ENCODE assay signal across 18 cellular contexts in genomic region chr12:65217127-65217526, GRCh38.
"Had no signal": no experiment of that assay in that cellular context is flagged by ENCODE, and none has a peak within 500 bp of the region (broad histone marks: within the 10 kb centered on the region; RNA-seq: fewer than 3 reads in every experiment).

No MANE protein-coding gene starts in this region.

- H3K9ac ChIP-seq: neural progenitor cell had no signal

- H3K4me3 ChIP-seq: colonic mucosa, gastrocnemius medialis, lung, mucosa of descending colon, neural progenitor cell, thoracic aorta, upper lobe of right lung had no signal

- H3K27me3 Mint-ChIP-seq: central memory CD8-positive, alpha-beta T cell; naive B cell; progenitor cell of endocrine pancreas; stimulated activated naive B cell treated with anti-CD40 and anti-IgM and Interleukin-4, amounts not matched to agents 10 μg/mL and 1 μg/mL and 100 μg/mL, for 72 hours; T-helper 17 cell had no signal

- H3K27ac ChIP-seq: brain microvascular endothelial cell, colonic mucosa, gastrocnemius medialis, neural progenitor cell, thoracic aorta, upper lobe of right lung, WERI-Rb-1 had no signal

- H3K4me2 ChIP-seq: neural progenitor cell had no signal

- H3K4me1 ChIP-seq: colonic mucosa, gastrocnemius medialis, neural progenitor cell, upper lobe of right lung had no signal

- H2AFZ ChIP-seq: neural progenitor cell had no signal

- H3K27me3 ChIP-seq: brain microvascular endothelial cell, colonic mucosa, gastrocnemius medialis, neural progenitor cell, upper lobe of right lung had no signal

- ATAC-seq: gastrocnemius medialis; mucosa of descending colon; stimulated activated naive B cell treated with anti-CD40 and anti-IgM and Interleukin-4, amounts not matched to agents 10 μg/mL and 1 μg/mL and 100 μg/mL, for 72 hours; T-helper 17 cell; upper lobe of right lung had no signal

- H3K36me3 ChIP-seq: neural progenitor cell had no signal

- H3K4me3 Mint-ChIP-seq: central memory CD8-positive, alpha-beta T cell; naive B cell; neural progenitor cell; stimulated activated naive B cell treated with anti-CD40 and anti-IgM and Interleukin-4, amounts not matched to agents 10 μg/mL and 1 μg/mL and 100 μg/mL, for 72 hours; T-helper 17 cell had no signal

- H3K9me3 Mint-ChIP-seq: central memory CD8-positive, alpha-beta T cell had no signal

- H3K4me1 Mint-ChIP-seq: neural progenitor cell had no signal

- H3K27ac Mint-ChIP-seq: neural progenitor cell; progenitor cell of endocrine pancreas; stimulated activated naive B cell treated with anti-CD40 and anti-IgM and Interleukin-4, amounts not matched to agents 10 μg/mL and 1 μg/mL and 100 μg/mL, for 72 hours; T-helper 17 cell had no signal

- DNase-seq: activated CD4-positive, alpha-beta T cell treated with anti-CD3 and anti-CD28 coated beads, Interleukin-2, amount 50 U/mL, for 4 hours; activated naive CD4-positive, alpha-beta T cell treated with Interleukin-2 at 50 U/mL for 16 hours; aorta; brain microvascular endothelial cell; colonic mucosa; gastrocnemius medialis; head of caudate nucleus; mucosa of descending colon; naive B cell; stimulated activated naive B cell treated with anti-CD40 and anti-IgM and Interleukin-4, amounts not matched to agents 10 μg/mL and 1 μg/mL and 100 μg/mL, for 72 hours; T-helper 17 cell; upper lobe of right lung; WERI-Rb-1 had no signal
